ENCODE assay signal across 1 cellular context in the genomic region with DNA sequence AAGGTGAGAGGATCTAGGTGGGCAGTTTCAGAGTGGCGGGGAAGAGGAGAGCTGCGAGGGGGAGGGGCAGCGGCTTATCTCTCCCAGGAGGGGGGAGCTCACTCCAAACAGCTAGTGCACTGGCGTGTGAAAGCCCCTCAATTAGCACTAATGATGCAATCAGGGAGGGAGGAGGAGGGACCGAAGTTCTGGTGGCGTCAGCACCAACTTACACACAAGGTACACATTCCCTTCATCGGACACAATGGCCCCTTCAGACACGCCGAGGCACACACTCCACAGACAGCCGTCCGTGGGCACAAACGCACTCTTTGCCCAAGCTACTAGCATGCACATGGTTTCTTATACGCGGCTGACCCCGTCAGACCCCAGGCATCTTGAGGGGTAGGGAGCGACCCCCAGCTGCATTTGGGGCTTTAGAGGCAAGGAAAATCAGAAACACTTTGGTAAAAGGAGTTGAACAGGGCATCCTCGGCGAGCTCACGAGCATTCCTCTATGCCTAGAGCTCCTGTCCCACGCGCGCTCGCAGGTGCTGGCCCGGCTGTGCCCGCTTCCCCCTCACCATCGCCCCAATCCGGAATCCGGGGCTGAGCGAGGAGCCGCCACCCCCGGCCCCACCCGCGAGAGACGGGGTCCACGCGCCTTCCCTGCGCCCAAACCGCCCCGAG.
TF ChIP-seq lines count a peak whose summit lies in the region.

No MANE protein-coding gene starts in this region.

TF ChIP-seq in HepG2, 621 proteins besides CTCF, POLR2A, EP300 and RAD21 (continued from another document and continues in another):
- TF ChIP-seq, protein P1, sequence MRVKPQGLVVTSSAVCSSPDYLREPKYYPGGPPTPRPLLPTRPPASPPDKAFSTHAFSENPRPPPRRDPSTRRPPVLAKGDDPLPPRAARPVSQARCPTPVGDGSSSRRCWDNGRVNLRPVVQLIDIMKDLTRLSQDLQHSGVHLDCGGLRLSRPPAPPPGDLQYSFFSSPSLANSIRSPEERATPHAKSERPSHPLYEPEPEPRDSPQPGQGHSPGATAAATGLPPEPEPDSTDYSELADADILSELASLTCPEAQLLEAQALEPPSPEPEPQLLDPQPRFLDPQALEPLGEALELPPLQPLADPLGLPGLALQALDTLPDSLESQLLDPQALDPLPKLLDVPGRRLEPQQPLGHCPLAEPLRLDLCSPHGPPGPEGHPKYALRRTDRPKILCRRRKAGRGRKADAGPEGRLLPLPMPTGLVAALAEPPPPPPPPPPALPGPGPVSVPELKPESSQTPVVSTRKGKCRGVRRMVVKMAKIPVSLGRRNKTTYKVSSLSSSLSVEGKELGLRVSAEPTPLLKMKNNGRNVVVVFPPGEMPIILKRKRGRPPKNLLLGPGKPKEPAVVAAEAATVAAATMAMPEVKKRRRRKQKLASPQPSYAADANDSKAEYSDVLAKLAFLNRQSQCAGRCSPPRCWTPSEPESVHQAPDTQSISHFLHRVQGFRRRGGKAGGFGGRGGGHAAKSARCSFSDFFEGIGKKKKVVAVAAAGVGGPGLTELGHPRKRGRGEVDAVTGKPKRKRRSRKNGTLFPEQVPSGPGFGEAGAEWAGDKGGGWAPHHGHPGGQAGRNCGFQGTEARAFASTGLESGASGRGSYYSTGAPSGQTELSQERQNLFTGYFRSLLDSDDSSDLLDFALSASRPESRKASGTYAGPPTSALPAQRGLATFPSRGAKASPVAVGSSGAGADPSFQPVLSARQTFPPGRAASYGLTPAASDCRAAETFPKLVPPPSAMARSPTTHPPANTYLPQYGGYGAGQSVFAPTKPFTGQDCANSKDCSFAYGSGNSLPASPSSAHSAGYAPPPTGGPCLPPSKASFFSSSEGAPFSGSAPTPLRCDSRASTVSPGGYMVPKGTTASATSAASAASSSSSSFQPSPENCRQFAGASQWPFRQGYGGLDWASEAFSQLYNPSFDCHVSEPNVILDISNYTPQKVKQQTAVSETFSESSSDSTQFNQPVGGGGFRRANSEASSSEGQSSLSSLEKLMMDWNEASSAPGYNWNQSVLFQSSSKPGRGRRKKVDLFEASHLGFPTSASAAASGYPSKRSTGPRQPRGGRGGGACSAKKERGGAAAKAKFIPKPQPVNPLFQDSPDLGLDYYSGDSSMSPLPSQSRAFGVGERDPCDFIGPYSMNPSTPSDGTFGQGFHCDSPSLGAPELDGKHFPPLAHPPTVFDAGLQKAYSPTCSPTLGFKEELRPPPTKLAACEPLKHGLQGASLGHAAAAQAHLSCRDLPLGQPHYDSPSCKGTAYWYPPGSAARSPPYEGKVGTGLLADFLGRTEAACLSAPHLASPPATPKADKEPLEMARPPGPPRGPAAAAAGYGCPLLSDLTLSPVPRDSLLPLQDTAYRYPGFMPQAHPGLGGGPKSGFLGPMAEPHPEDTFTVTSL (CRISPR knock-in tag; IDR thresholded peaks at IDR 0.05; ENCODE audit: borderline replicate concordance) = no peak
- TF ChIP-seq ATF7 (IDR thresholded peaks at IDR 0.05) = peak; percentile 75
- no peak for TF ChIP-seq ATF7 (CRISPR knock-in tag; IDR thresholded peaks at IDR 0.05)
- no peak; the same call in 1 of the 2 replicates for TF ChIP-seq NFKB2 (CRISPR knock-in tag; IDR thresholded peaks at IDR 0.05; ENCODE audit: borderline replicate concordance)
- peak; percentile 13; the same call in 1 of the 2 replicates for TF ChIP-seq SP4 (CRISPR knock-in tag; IDR thresholded peaks at IDR 0.05)
- no peak for TF ChIP-seq ZFP62 (CRISPR knock-in tag; IDR thresholded peaks at IDR 0.05)
- TF ChIP-seq ZSCAN21 (CRISPR knock-in tag; IDR thresholded peaks at IDR 0.05; ENCODE audit: borderline replicate concordance) = 0 out of 2 replicates have a peak, but pooled peaks have one; percentile 14
- peak; percentile 69 for TF ChIP-seq FOXP4 (CRISPR knock-in tag; IDR thresholded peaks at IDR 0.05)
- 0 out of 2 replicates have a peak, but pooled peaks have one; percentile 44 for TF ChIP-seq GFI1 (CRISPR knock-in tag; IDR thresholded peaks at IDR 0.05; ENCODE audit: borderline replicate concordance)
- no peak for TF ChIP-seq ZNF781 (CRISPR knock-in tag; IDR thresholded peaks at IDR 0.05; ENCODE audit: borderline replicate concordance, not compliant biosample characterization)
- TF ChIP-seq ZNF660 (CRISPR knock-in tag; IDR thresholded peaks at IDR 0.05; ENCODE audit: borderline replicate concordance, low read depth) = no peak
- TF ChIP-seq ZNF746 (CRISPR knock-in tag; IDR thresholded peaks at IDR 0.05) = peak; percentile 24; the same call in 1 of the 2 replicates
- TF ChIP-seq ZBTB7B (CRISPR knock-in tag; IDR thresholded peaks at IDR 0.05) = peak; percentile 86
- TF ChIP-seq GMEB2 (CRISPR knock-in tag; IDR thresholded peaks at IDR 0.05; ENCODE audit: low read depth) = no peak
- no peak for TF ChIP-seq PAX8 (CRISPR knock-in tag; IDR thresholded peaks at IDR 0.05; ENCODE audit: borderline replicate concordance)
- TF ChIP-seq TEAD2 (CRISPR knock-in tag; IDR thresholded peaks at IDR 0.05) = no peak
- TF ChIP-seq ZBTB46 (CRISPR knock-in tag; IDR thresholded peaks at IDR 0.05; ENCODE audit: borderline replicate concordance) = no peak
- TF ChIP-seq, protein P2, sequence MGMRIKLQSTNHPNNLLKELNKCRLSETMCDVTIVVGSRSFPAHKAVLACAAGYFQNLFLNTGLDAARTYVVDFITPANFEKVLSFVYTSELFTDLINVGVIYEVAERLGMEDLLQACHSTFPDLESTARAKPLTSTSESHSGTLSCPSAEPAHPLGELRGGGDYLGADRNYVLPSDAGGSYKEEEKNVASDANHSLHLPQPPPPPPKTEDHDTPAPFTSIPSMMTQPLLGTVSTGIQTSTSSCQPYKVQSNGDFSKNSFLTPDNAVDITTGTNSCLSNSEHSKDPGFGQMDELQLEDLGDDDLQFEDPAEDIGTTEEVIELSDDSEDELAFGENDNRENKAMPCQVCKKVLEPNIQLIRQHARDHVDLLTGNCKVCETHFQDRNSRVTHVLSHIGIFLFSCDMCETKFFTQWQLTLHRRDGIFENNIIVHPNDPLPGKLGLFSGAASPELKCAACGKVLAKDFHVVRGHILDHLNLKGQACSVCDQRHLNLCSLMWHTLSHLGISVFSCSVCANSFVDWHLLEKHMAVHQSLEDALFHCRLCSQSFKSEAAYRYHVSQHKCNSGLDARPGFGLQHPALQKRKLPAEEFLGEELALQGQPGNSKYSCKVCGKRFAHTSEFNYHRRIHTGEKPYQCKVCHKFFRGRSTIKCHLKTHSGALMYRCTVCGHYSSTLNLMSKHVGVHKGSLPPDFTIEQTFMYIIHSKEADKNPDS (CRISPR knock-in tag; IDR thresholded peaks at IDR 0.05) = no peak
- peak; percentile 31 for TF ChIP-seq ASH2L (IDR thresholded peaks at IDR 0.05; ENCODE audit: insufficient read length, low read depth, low read length)
- 0 out of 2 replicates have a peak, but pooled peaks have one; percentile 38 for TF ChIP-seq AHR (CRISPR knock-in tag; IDR thresholded peaks at IDR 0.05)
- no peak; the same call in 1 of the 2 replicates for TF ChIP-seq ZNF225 (CRISPR knock-in tag; IDR thresholded peaks at IDR 0.05)
- no peak for TF ChIP-seq TFDP1 (CRISPR knock-in tag; IDR thresholded peaks at IDR 0.05; ENCODE audit: borderline replicate concordance)
- no peak for TF ChIP-seq GRHL1 (CRISPR knock-in tag; conservative IDR thresholded peaks at IDR 0.05)
- TF ChIP-seq ZBTB38 (CRISPR knock-in tag; IDR thresholded peaks at IDR 0.05) = no peak
- TF ChIP-seq ETV6 (CRISPR knock-in tag; conservative IDR thresholded peaks at IDR 0.05) = no peak
- peak; percentile 65 for TF ChIP-seq RBFOX2 (IDR thresholded peaks at IDR 0.05; ENCODE audit: low read depth, low read length)
- TF ChIP-seq ZNF598 (CRISPR knock-in tag; IDR thresholded peaks at IDR 0.05; ENCODE audit: borderline replicate concordance) = 0 out of 2 replicates have a peak, but pooled peaks have one; percentile 23
- no peak for TF ChIP-seq JUNB (CRISPR knock-in tag; IDR thresholded peaks at IDR 0.05; ENCODE audit: borderline replicate concordance)
- 0 out of 2 replicates have a peak, but pooled peaks have one; percentile 43 for TF ChIP-seq KLF6 (CRISPR knock-in tag; IDR thresholded peaks at IDR 0.05)
- TF ChIP-seq PITX1 (CRISPR knock-in tag; IDR thresholded peaks at IDR 0.05) = peak; percentile 39; the same call in 1 of the 2 replicates
- peak; percentile 28 for TF ChIP-seq HNRNPLL (IDR thresholded peaks at IDR 0.05; ENCODE audit: low read depth, low read length, poor library complexity, severe bottlenecking)
- TF ChIP-seq MLX (CRISPR knock-in tag; IDR thresholded peaks at IDR 0.05) = no peak
- TF ChIP-seq FIP1L1 (IDR thresholded peaks at IDR 0.05; ENCODE audit: borderline replicate concordance, insufficient read depth, low read depth, low read length) = 0 out of 2 replicates have a peak, but pooled peaks have one; percentile 65
- TF ChIP-seq ZNF704 (CRISPR knock-in tag; IDR thresholded peaks at IDR 0.05; ENCODE audit: borderline replicate concordance) = no peak
- no peak for TF ChIP-seq JUND (CRISPR knock-in tag; IDR thresholded peaks at IDR 0.05)
